In genomic region chr11:72750086-72750485, GRCh38 we compare ENCODE assay signal across 20 cellular contexts. TPM values are rescaled to one million over a fixed set of nuclear protein-coding genes. Genes with fewer than 3 reads are reported as not detected.
DNase-seq lines count a peak whose midpoint lies in the region; ATAC-seq, FAIRE-seq and TF ChIP-seq lines count a peak whose summit lies in the region.
"Had no signal": no experiment of that assay in that cellular context is flagged by ENCODE, and none has a peak within 500 bp of the region (broad histone marks: within the 10 kb centered on the region; RNA-seq: fewer than 3 reads in every experiment).

No MANE protein-coding gene starts in this region.

- H3K79me2 ChIP-seq in DOHH2 (ENCODE audit: control insufficient read depth, low read length) (peaks cover 27% of the 10 kb centered on the region), K562 (ENCODE audit: control insufficient read depth, insufficient read depth, low read length) (peaks cover 62% of the 10 kb centered on the region), mammary epithelial cell (ENCODE audit: insufficient read depth, low read length) (peaks cover 34% of the 10 kb centered on the region)

- DNase-seq in K562 (ENCODE audit: extremely low read depth in 1 of 4, low spot score in 3 of 4) (no peak), medulla oblongata (ENCODE audit: extremely low spot score) (peak; percentile 84), mammary epithelial cell (no peak)
- DNase-seq in stimulated activated naive B cell treated with anti-CD40 and anti-IgM and Interleukin-4, amounts not matched to agents 10 μg/mL and 1 μg/mL and 100 μg/mL, for 72 hours, result no peak
- DNase-seq in activated T-cell treated with anti-CD3 and anti-CD28 coated beads, Interleukin-2, amount 50 U/mL, for 48 hours, result no peak
- DNase-seq: activated naive CD8-positive, alpha-beta T cell treated with anti-CD3 and anti-CD28 coated beads, Interleukin-2, amount 10 ng/mL, durations not matched to agents 7 days and 5 days; CD4-positive, alpha-beta memory T cell; EL; NK-92 treated with Interleukin-12 subunit alpha and Interleukin-12 subunit beta, amount 100 ng/mL, for 24 hours; stimulated activated CD4-positive, alpha-beta T cell treated with anti-CD3 and anti-CD28 coated beads, Interleukin-4, amount 100 ng/mL, for 1 hour; T-helper 17 cell; uterus had no signal

- peak overlapping the region in 1 of 2 donors; percentile 91 for H3K4me3 Mint-ChIP-seq in stimulated activated naive B cell treated with anti-CD40 and anti-IgM and Interleukin-4, amounts not matched to agents 10 μg/mL and 1 μg/mL and 100 μg/mL, for 72 hours

- no peaks in the 10 kb centered on the region for H3K27me3 Mint-ChIP-seq in stimulated activated naive B cell treated with anti-CD40 and anti-IgM and Interleukin-4, amounts not matched to agents 10 μg/mL and 1 μg/mL and 100 μg/mL, for 72 hours
- H3K27me3 Mint-ChIP-seq: activated naive CD8-positive, alpha-beta T cell treated with anti-CD3 and anti-CD28 coated beads, Interleukin-2, amount 10 ng/mL, durations not matched to agents 7 days and 5 days; CD4-positive, alpha-beta memory T cell; naive thymus-derived CD8-positive, alpha-beta T cell; T-helper 17 cell had no signal

- in situ Hi-C loops in K562 (cut with MboI) (no loop called here), mammary epithelial cell (cut with MboI; ENCODE audit: low sequenced_read_pairs in 2 of 2) (no loop called here)

- H3K9ac ChIP-seq in K562 (ENCODE audit: insufficient read depth in 1 of 2, low read depth in 2 of 2, low read length in 2 of 2) (peak overlapping the region in 1 of 2 experiments; percentile 94; a peak in 2 of 4 replicates), mammary epithelial cell (ENCODE audit: insufficient read depth, low read length) (no peak overlapping the region)
- H3K9ac ChIP-seq: KMS-11 had no signal

- ATAC-seq in K562, result no peak
- no peak for ATAC-seq in stimulated activated naive B cell treated with anti-CD40 and anti-IgM and Interleukin-4, amounts not matched to agents 10 μg/mL and 1 μg/mL and 100 μg/mL, for 72 hours (replicated peaks)
- no peak for ATAC-seq in HG03175 (IDR thresholded peaks at IDR 0.05; ENCODE audit: unreplicated experiment)
- ATAC-seq: HCT116; heart left ventricle; naive thymus-derived CD8-positive, alpha-beta T cell; sciatic nerve; T-helper 17 cell had no signal

- H3K9me1 ChIP-seq in K562 (ENCODE audit: control insufficient read depth, insufficient read depth, low read length), result peaks cover 5% of the 10 kb centered on the region

- H4K20me1 ChIP-seq in DOHH2 (ENCODE audit: control insufficient read depth, insufficient read depth, low read depth, low read length), result no peaks in the 10 kb centered on the region
- peaks cover 10% of the 10 kb centered on the region for H4K20me1 ChIP-seq in K562 (replicated peaks; ENCODE audit: control insufficient read depth, insufficient read depth, low read length)
- no peaks in the 10 kb centered on the region for H4K20me1 ChIP-seq in mammary epithelial cell (ENCODE audit: insufficient read depth, low read length)

- peaks cover 0 to 17% of the 10 kb centered on the region in 2 donors for H3K36me3 Mint-ChIP-seq in stimulated activated naive B cell treated with anti-CD40 and anti-IgM and Interleukin-4, amounts not matched to agents 10 μg/mL and 1 μg/mL and 100 μg/mL, for 72 hours

- H3K4me1 ChIP-seq in DOHH2 (ENCODE audit: control insufficient read depth, low read length) (peaks cover 32% of the 10 kb centered on the region), K562 (replicated peaks in 1 of 2; ENCODE audit: control insufficient read depth in 2 of 2, insufficient read depth in 2 of 2, low read length in 2 of 2) (peaks cover 40 to 75% of the 10 kb centered on the region in 2 experiments), mammary epithelial cell (ENCODE audit: insufficient read depth, low read length) (peaks cover 12% of the 10 kb centered on the region)

- no peaks in the 10 kb centered on the region for H3K36me3 ChIP-seq in DOHH2 (ENCODE audit: control insufficient read depth, low read length)
- H3K36me3 ChIP-seq in K562 (ENCODE audit: control insufficient read depth, insufficient read depth, low read length), result peaks cover 15% of the 10 kb centered on the region; the same call in 1 of the 3 replicates
- no peaks in the 10 kb centered on the region for H3K36me3 ChIP-seq in mammary epithelial cell (ENCODE audit: insufficient read depth, low read length)
- H3K36me3 ChIP-seq: heart left ventricle, uterus had no signal

- 74% methylated on average over 5 of the region's 9 CpGs for WGBS in K562 (ENCODE audit: insufficient coverage, low coverage, missing lambda C conversion rate)
- WGBS in mammary epithelial cell (ENCODE audit: low coverage, missing lambda C conversion rate), result 100% methylated on average over 3 of the region's 9 CpGs

- peak overlapping the region; percentile 75 for H3K27ac Mint-ChIP-seq in stimulated activated naive B cell treated with anti-CD40 and anti-IgM and Interleukin-4, amounts not matched to agents 10 μg/mL and 1 μg/mL and 100 μg/mL, for 72 hours

- FAIRE-seq in K562 (lab: Jason Lieb, UNC), result no peak

- no peaks in the 10 kb centered on the region for H3K27me3 ChIP-seq in DOHH2 (ENCODE audit: control insufficient read depth, low read length)
- no peaks in the 10 kb centered on the region for H3K27me3 ChIP-seq in K562 (ENCODE audit: control insufficient read depth in 2 of 2, insufficient read depth in 2 of 2, low read length in 2 of 2)
- H3K27me3 ChIP-seq in mammary epithelial cell (ENCODE audit: insufficient read depth, low read length), result no peaks in the 10 kb centered on the region
- H3K27me3 ChIP-seq: heart left ventricle, uterus had no signal

- dilution Hi-C loops in mammary epithelial cell (cut with HindIII; ENCODE audit: low sequenced_read_pairs), result loop anchor here (5.0 to 10.0 kb wide), 3 partner anchors 58 to 205 kb away; partner anchors contain the start of gene ATG16L2

- CTCF ChIA-PET in K562 (lab: Yijun Ruan, JAX; ENCODE audit: low intra/inter-chr PET ratio), result no interaction called here
- CTCF ChIA-PET in mammary epithelial cell (lab: Charles Lee; ENCODE audit: low non-redundant PET), result no interaction called here

- no peak overlapping the region for H2AFZ ChIP-seq in K562 (ENCODE audit: low read depth, low read length)
- no peak overlapping the region for H2AFZ ChIP-seq in mammary epithelial cell (ENCODE audit: low read depth, low read length)

- H3K27ac ChIP-seq in DOHH2 (ENCODE audit: low read depth, low read length) (no peak overlapping the region), K562 (ENCODE audit: extremely low read depth, low read depth, low read length) (no peak overlapping the region), mammary epithelial cell (ENCODE audit: insufficient read depth, low read depth, low read length) (no peak overlapping the region)
- H3K27ac ChIP-seq: heart left ventricle, HL-60, KMS-11, uterus had no signal

- peaks cover 52 to 76% of the 10 kb centered on the region in 2 donors for H3K4me1 Mint-ChIP-seq in stimulated activated naive B cell treated with anti-CD40 and anti-IgM and Interleukin-4, amounts not matched to agents 10 μg/mL and 1 μg/mL and 100 μg/mL, for 72 hours

- H3K4me2 ChIP-seq in DOHH2 (ENCODE audit: low read length) (peak overlapping the region; percentile 90; the same call in 1 of the 2 replicates), K562 (ENCODE audit: insufficient read depth, low read length) (no peak overlapping the region), mammary epithelial cell (ENCODE audit: insufficient read depth, low read depth, low read length) (no peak overlapping the region)
- H3K4me2 ChIP-seq: KMS-11 had no signal

- TF ChIP-seq CTCF in DOHH2 (IDR thresholded peaks at IDR 0.05; ENCODE audit: low read depth, low read length, poor library complexity, severe bottlenecking) (no peak), K562 (IDR thresholded peaks at IDR 0.05 in 2 of 3, conservative IDR thresholded peaks at IDR 0.05 in 1 of 3; ENCODE audit: insufficient read depth in 2 of 3, low read depth in 1 of 3, low read length in 3 of 3) (no peak), mammary epithelial cell (conservative IDR thresholded peaks at IDR 0.05 in 1 of 2, IDR thresholded peaks at IDR 0.05 in 1 of 2; ENCODE audit: extremely low read depth in 1 of 2, insufficient read depth in 1 of 2, low read depth in 1 of 2, low read length in 2 of 2) (no peak)

- TF ChIP-seq RAD21 in K562 (CRISPR knock-in tag; conservative IDR thresholded peaks at IDR 0.05 in 1 of 2, IDR thresholded peaks at IDR 0.05 in 1 of 2), result no peak

- TF ChIP-seq EP300 in K562 (IDR thresholded peaks at IDR 0.05; ENCODE audit: low read length), result no peak

- POLR2A ChIA-PET in K562 (lab: Yijun Ruan, JAX), result interaction anchor here (1.0 to 1.3 kb wide), 3 partner anchors 9 to 26 kb away, joined by 3 to 4 read pairs (median 3); no protein-coding TSS in a partner anchor

- intact Hi-C loops in K562 (cut with micrococcal nuclease), result no loop called here
- intact Hi-C loops in mammary epithelial cell (cut with micrococcal nuclease), result no loop called here

- TF ChIP-seq POLR2A in K562 (conservative IDR thresholded peaks at IDR 0.05), result no peak

- H3K9me3 ChIP-seq in DOHH2 (ENCODE audit: control insufficient read depth, insufficient read depth, low read length) (no peaks in the 10 kb centered on the region), K562 (replicated peaks; ENCODE audit: control insufficient read depth, insufficient read depth, low read depth, low read length) (no peaks in the 10 kb centered on the region), mammary epithelial cell (replicated peaks; ENCODE audit: insufficient read depth, low read length) (no peaks in the 10 kb centered on the region)
- H3K9me3 ChIP-seq: heart left ventricle, uterus had no signal

- H3K4me3 ChIP-seq in DOHH2 (ENCODE audit: low read length) (no peak overlapping the region), K562 (no peak overlapping the region), mammary epithelial cell (replicated peaks in 1 of 3; ENCODE audit: insufficient read depth in 1 of 3, low read depth in 2 of 3, low read length in 3 of 3) (no peak overlapping the region)
- H3K4me3 ChIP-seq: heart left ventricle, uterus had no signal

- H3K9me3 Mint-ChIP-seq in stimulated activated naive B cell treated with anti-CD40 and anti-IgM and Interleukin-4, amounts not matched to agents 10 μg/mL and 1 μg/mL and 100 μg/mL, for 72 hours, result no peaks in the 10 kb centered on the region
- H3K9me3 Mint-ChIP-seq: activated naive CD8-positive, alpha-beta T cell treated with anti-CD3 and anti-CD28 coated beads, Interleukin-2, amount 10 ng/mL, durations not matched to agents 7 days and 5 days; CD4-positive, alpha-beta memory T cell; naive thymus-derived CD8-positive, alpha-beta T cell had no signal

- no TSS peak for BruUV-seq in K562 (replicated peaks; lab: Mats Ljungman, UMichigan)
- no TSS peak for BruUV-seq in mammary epithelial cell (replicated peaks; lab: Mats Ljungman, UMichigan)

- H3K9me2 ChIP-seq in DOHH2 (replicated peaks; ENCODE audit: control insufficient read depth, low read length), result no peaks in the 10 kb centered on the region

- H3F3A ChIP-seq in DOHH2 (ENCODE audit: control insufficient read depth, insufficient read depth), result no peaks in the 10 kb centered on the region

RNA-seq across cellular contexts. Expression of gene ARAP1, which starts 2.1 kb away (rescaled TPM):
- 154 and 336 TPM in 2 replicates for total RNA-seq in K562 (2011; cell fraction: chromatin; rRNA removed; ENCODE audit: low replicate concordance)
- 191 and 196 TPM in 2 replicates for total RNA-seq in K562 (2011; cell fraction: nucleolus; rRNA removed)
- 146 and 161 TPM in 2 replicates for total RNA-seq in K562 (2011; cell fraction: nucleoplasm; rRNA removed)
- total RNA-seq in K562 (2014; rRNA removed), result 42.0 and 46.1 TPM in 2 replicates
- total RNA-seq in K562 (2014; rRNA removed; fragmentation: Illumina TruSeq; extraction: Trizol), result 7.4 and 10.6 TPM in 2 replicates
- total RNA-seq in K562 (2015; rRNA removed; fragmentation: Illumina TruSeq; extraction: Trizol), result 24.6 and 26.1 TPM in 2 replicates
- total RNA-seq in K562 (2021), result 60.7 and 67.0 TPM in 2 replicates
- polyA plus RNA-seq in K562 (2011; rRNA removed), result 22.1 and 37.3 TPM in 2 replicates
- 24.6 and 28.2 TPM in 2 replicates for polyA plus RNA-seq in K562 (2011; cell fraction: cytosol; rRNA removed)
- polyA plus RNA-seq in K562 (2011; cell fraction: nucleus; rRNA removed), result 196 and 222 TPM in 2 replicates
- 43.7 and 72.2 TPM in 2 replicates for polyA plus RNA-seq in K562 (2012)
- polyA plus RNA-seq in K562 (2014; fragmentation: Illumina TruSeq; extraction: Trizol), result 24.6 and 31.8 TPM in 2 replicates
- under 1 TPM; 0.23 to 0.38 TPM for polyA plus RNA-seq in K562 (2014; fragmentation: Nextera tagmentation; extraction: Ambion mirVana)
- polyA plus RNA-seq in K562 (2014; rRNA removed), result 34.1 and 38.4 TPM in 2 replicates
- 21.7 and 23.5 TPM in 2 replicates for polyA minus RNA-seq in K562 (2011; rRNA and poly(A)+ RNA removed)
- polyA minus RNA-seq in K562 (2011; cell fraction: cytosol; rRNA and poly(A)+ RNA removed), result 35.0 and 48.2 TPM in 2 replicates
- polyA minus RNA-seq in K562 (2011; cell fraction: nucleus; rRNA and poly(A)+ RNA removed), result 50.9 and 51.5 TPM in 2 replicates
- 10 to 100 TPM; 56.8 to 78.3 TPM for total RNA-seq in mammary epithelial cell
- 51.9 TPM for polyA plus RNA-seq in mammary epithelial cell
- 274 TPM for polyA minus RNA-seq in mammary epithelial cell

RNA-seq across cellular contexts. Expression of gene STARD10, which starts 43.8 kb away (rescaled TPM):
- total RNA-seq in K562 (2011; cell fraction: chromatin; rRNA removed; ENCODE audit: low replicate concordance), result 13.4 and 36.4 TPM in 2 replicates
- total RNA-seq in K562 (2011; cell fraction: nucleolus; rRNA removed), result 36.2 and 45.1 TPM in 2 replicates
- total RNA-seq in K562 (2011; cell fraction: nucleoplasm; rRNA removed), result 27.5 and 29.2 TPM in 2 replicates
- total RNA-seq in K562 (2014; rRNA removed), result 51.1 and 52.9 TPM in 2 replicates
- total RNA-seq in K562 (2014; rRNA removed; fragmentation: Illumina TruSeq; extraction: Trizol), result 18.1 and 18.3 TPM in 2 replicates
- total RNA-seq in K562 (2015; rRNA removed; fragmentation: Illumina TruSeq; extraction: Trizol), result 32.3 and 35.3 TPM in 2 replicates
- total RNA-seq in K562 (2021), result 31.9 and 37.5 TPM in 2 replicates
- 33.8 and 53.6 TPM in 2 replicates for polyA plus RNA-seq in K562 (2011; rRNA removed)
- 55.3 and 60.0 TPM in 2 replicates for polyA plus RNA-seq in K562 (2011; cell fraction: cytosol; rRNA removed)
- polyA plus RNA-seq in K562 (2011; cell fraction: nucleus; rRNA removed), result 31.9 and 33.6 TPM in 2 replicates
- polyA plus RNA-seq in K562 (2012), result 40.3 and 41.6 TPM in 2 replicates
- 43.8 and 49.3 TPM in 2 replicates for polyA plus RNA-seq in K562 (2014; fragmentation: Illumina TruSeq; extraction: Trizol)
- under 1 TPM; 0.15 to 0.51 TPM for polyA plus RNA-seq in K562 (2014; fragmentation: Nextera tagmentation; extraction: Ambion mirVana)
- polyA plus RNA-seq in K562 (2014; rRNA removed), result 37.6 and 47.9 TPM in 2 replicates
- polyA minus RNA-seq in K562 (2011; rRNA and poly(A)+ RNA removed), result 22.8 and 32.2 TPM in 2 replicates
- 25.5 and 30.8 TPM in 2 replicates for polyA minus RNA-seq in K562 (2011; cell fraction: cytosol; rRNA and poly(A)+ RNA removed)
- 7.8 and 15.0 TPM in 2 replicates for polyA minus RNA-seq in K562 (2011; cell fraction: nucleus; rRNA and poly(A)+ RNA removed)
- total RNA-seq in mammary epithelial cell, result 10 to 100 TPM; 32.8 to 63.0 TPM
- 73.7 TPM for polyA plus RNA-seq in mammary epithelial cell
- polyA minus RNA-seq in mammary epithelial cell, result 67.3 TPM
